In genomic region chr2:239369631-239370161, GRCh38 we compare ENCODE assay signal across 8 cellular contexts. TPM values are rescaled to one million over a fixed set of nuclear protein-coding genes. Genes with fewer than 3 reads are reported as not detected.
A peak's percentile ranks its signal among the peaks of the same experiment; 100 is the strongest.
DNase-seq lines count a peak whose midpoint lies in the region; ATAC-seq and TF ChIP-seq lines count a peak whose summit lies in the region.

No MANE protein-coding gene starts in this region.

- ATAC-seq in GM21576 (IDR thresholded peaks at IDR 0.05; ENCODE audit: unreplicated experiment) (peak; percentile 93), natural killer cell (peak; percentile 26 to 84 (median 47))
- peak; percentile 98 for ATAC-seq in activated T-helper 17 cell treated with anti-CD3 and anti-CD28 coated beads, Interleukin-2, amount 50 U/mL, for 72 hours (replicated peaks)

- intact Hi-C loops in natural killer cell (cut with micrococcal nuclease), result no loop called here

- TF ChIP-seq CTCF in natural killer cell (IDR thresholded peaks at IDR 0.05), result no peak

- peaks cover 21% of the 10 kb centered on the region for H3K4me1 Mint-ChIP-seq in activated T-helper 17 cell treated with anti-CD3 and anti-CD28 coated beads, Interleukin-2, amount 50 U/mL, for 72 hours
- peaks cover 10 to 12% of the 10 kb centered on the region in 2 donors for H3K4me1 Mint-ChIP-seq in natural killer cell

- H3K27ac Mint-ChIP-seq in activated T-helper 17 cell treated with anti-CD3 and anti-CD28 coated beads, Interleukin-2, amount 50 U/mL, for 72 hours, result peak overlapping the region; percentile 75
- H3K27ac Mint-ChIP-seq in natural killer cell, result no peak overlapping the region

- no peak overlapping the region for H3K4me3 Mint-ChIP-seq in activated T-helper 17 cell treated with anti-CD3 and anti-CD28 coated beads, Interleukin-2, amount 50 U/mL, for 72 hours
- no peak overlapping the region for H3K4me3 Mint-ChIP-seq in natural killer cell

- no peaks in the 10 kb centered on the region for H3K9me3 Mint-ChIP-seq in activated T-helper 17 cell treated with anti-CD3 and anti-CD28 coated beads, Interleukin-2, amount 50 U/mL, for 72 hours
- no peaks in the 10 kb centered on the region for H3K9me3 Mint-ChIP-seq in natural killer cell

- peak; percentile 31 for DNase-seq in GM04503 (ENCODE audit: low read depth)
- peak; percentile 1 for DNase-seq in NCI-H69 (lab: John Stamatoyannopoulos, UW)
- DNase-seq in natural killer cell, result no peak
- DNase-seq in AML-193 (lab: John Stamatoyannopoulos, UW), result no peak
- no peak for DNase-seq in DMS 273 treated with DMSO at 0.1 percent for 48 hours (lab: John Stamatoyannopoulos, UW)
- no peak for DNase-seq in GDM1 (lab: John Stamatoyannopoulos, UW)

- no peaks in the 10 kb centered on the region for H3K36me3 Mint-ChIP-seq in activated T-helper 17 cell treated with anti-CD3 and anti-CD28 coated beads, Interleukin-2, amount 50 U/mL, for 72 hours (ENCODE audit: low read depth)
- H3K36me3 Mint-ChIP-seq in natural killer cell, result no peaks in the 10 kb centered on the region

- no peaks in the 10 kb centered on the region for H3K27me3 Mint-ChIP-seq in activated T-helper 17 cell treated with anti-CD3 and anti-CD28 coated beads, Interleukin-2, amount 50 U/mL, for 72 hours
- H3K27me3 Mint-ChIP-seq in natural killer cell (ENCODE audit: low read depth in 2 of 2), result no peaks in the 10 kb centered on the region

RNA-seq across cellular contexts. Expression of gene HDAC4, which starts 31.1 kb away (rescaled TPM):
- 10 to 100 TPM; 34.3 to 52.9 TPM for total RNA-seq in activated T-helper 17 cell treated with anti-CD3 and anti-CD28 coated beads, Interleukin-2, amount 50 U/mL, for 72 hours
- 100 to 1,000 TPM in 2 of 3 donors, 10 to 100 TPM in 1; 74.9 to 105 (median 100) TPM for total RNA-seq in natural killer cell

Comparison
In these comparisons a context has a peak if more than half of its experiments do, and no peak if none do; other contexts are left out.
1. DNase-seq: peak in GM04503 (single experiment) and NCI-H69 (single experiment); none in natural killer cell (single experiment), AML-193 (0 of 2), DMS 273 treated with DMSO at 0.1 percent for 48 hours (single experiment) and GDM1 (single experiment).
2. ATAC-seq: peak in every context shown above with its lines; median percentile 98 in activated T-helper 17 cell treated with anti-CD3 and anti-CD28 coated beads, Interleukin-2, amount 50 U/mL, for 72 hours; 93 in GM21576; 47 in natural killer cell.